10 cellular contexts compared by ENCODE assay signal in genomic region chr5:116652196-116652729, GRCh38.
DNase-seq lines count a peak whose midpoint lies in the region; ATAC-seq and FAIRE-seq lines count a peak whose summit lies in the region.
"Had no signal": no experiment of that assay in that cellular context is flagged by ENCODE, and none has a peak within 500 bp of the region (broad histone marks: within the 10 kb centered on the region; RNA-seq: fewer than 3 reads in every experiment).

No MANE protein-coding gene starts in this region.

- H3K4me1 ChIP-seq in skeletal muscle satellite cell (ENCODE audit: control insufficient read depth, insufficient read depth, low read length) = peaks cover 7% of the 10 kb centered on the region

- H3K9me3 Mint-ChIP-seq in activated CD8-positive, alpha-beta T cell treated with anti-CD3 and anti-CD28 coated beads, Interleukin-2, amount 10 ng/mL, durations not matched to agents 7 days and 5 days (ENCODE audit: insufficient read depth) = no peaks in the 10 kb centered on the region
- H3K9me3 Mint-ChIP-seq: memory B cell had no signal

- no peaks in the 10 kb centered on the region for H3K9me3 ChIP-seq in skeletal muscle satellite cell (replicated peaks; ENCODE audit: low read length)

- H3K9ac ChIP-seq in skeletal muscle satellite cell (ENCODE audit: low read depth, low read length) = no peak overlapping the region
- H3K9ac ChIP-seq: KMS-11 had no signal

- no peak overlapping the region for H3K4me3 Mint-ChIP-seq in activated CD8-positive, alpha-beta T cell treated with anti-CD3 and anti-CD28 coated beads, Interleukin-2, amount 10 ng/mL, durations not matched to agents 7 days and 5 days
- H3K4me3 Mint-ChIP-seq: memory B cell had no signal

- H3K4me1 Mint-ChIP-seq in activated CD8-positive, alpha-beta T cell treated with anti-CD3 and anti-CD28 coated beads, Interleukin-2, amount 10 ng/mL, durations not matched to agents 7 days and 5 days (ENCODE audit: low read depth) = no peaks in the 10 kb centered on the region

- ATAC-seq in GM18520 (IDR thresholded peaks at IDR 0.05; ENCODE audit: unreplicated experiment) (peak; percentile 93), HG02981 (IDR thresholded peaks at IDR 0.05; ENCODE audit: unreplicated experiment) (peak; percentile 83)
- no peak for ATAC-seq in activated CD8-positive, alpha-beta T cell treated with anti-CD3 and anti-CD28 coated beads, Interleukin-2, amount 10 ng/mL, durations not matched to agents 7 days and 5 days

- H3K4me2 ChIP-seq in skeletal muscle satellite cell (ENCODE audit: low read length) = peak overlapping the region; percentile 31
- H3K4me2 ChIP-seq: KMS-11 had no signal

- H3K27me3 Mint-ChIP-seq in activated CD8-positive, alpha-beta T cell treated with anti-CD3 and anti-CD28 coated beads, Interleukin-2, amount 10 ng/mL, durations not matched to agents 7 days and 5 days (ENCODE audit: low read depth) = peaks cover 10% of the 10 kb centered on the region

- DNase-seq in RCC 7860 (ENCODE audit: low spot score) (peak; percentile 20), cardiac septum (ENCODE audit: low spot score) (peak; percentile 79), glomerular visceral epithelial cell (ENCODE audit: extremely low spot score) (no peak)
- DNase-seq in activated CD8-positive, alpha-beta T cell treated with anti-CD3 and anti-CD28 coated beads, Interleukin-2, amount 10 ng/mL, durations not matched to agents 7 days and 5 days = no peak
- DNase-seq in stimulated activated CD4-positive, alpha-beta T cell treated with anti-CD3 and anti-CD28 coated beads, Interleukin-4, amount 100 ng/mL, for 24 hours = no peak

- POLR2A ChIA-PET in activated CD8-positive, alpha-beta T cell treated with anti-CD3 and anti-CD28 coated beads, Interleukin-2, amount 10 ng/mL, durations not matched to agents 7 days and 5 days (lab: Charles Lee) = interaction anchor here (0.6 kb wide), 1 partner anchor 25 kb away, joined by 3 read pairs; no protein-coding TSS in a partner anchor

- no peak for FAIRE-seq in RCC 7860 (lab: Jason Lieb, UNC)

- H3K27ac Mint-ChIP-seq in activated CD8-positive, alpha-beta T cell treated with anti-CD3 and anti-CD28 coated beads, Interleukin-2, amount 10 ng/mL, durations not matched to agents 7 days and 5 days = no peak overlapping the region
- H3K27ac Mint-ChIP-seq: memory B cell had no signal

- H3K36me3 ChIP-seq in skeletal muscle satellite cell (ENCODE audit: insufficient read depth, low read length) = no peaks in the 10 kb centered on the region

- H3K27me3 ChIP-seq in skeletal muscle satellite cell (ENCODE audit: control insufficient read depth, insufficient read depth, low read length) = no peaks in the 10 kb centered on the region

- H3K4me3 ChIP-seq in skeletal muscle satellite cell (ENCODE audit: low read length) = no peak overlapping the region

- intact Hi-C loops in cardiac septum (cut with DNase I) = loop anchor here (10.0 kb wide), 1 partner anchor 113 kb away; no protein-coding TSS in a partner anchor

- CTCF ChIA-PET in activated CD8-positive, alpha-beta T cell treated with anti-CD3 and anti-CD28 coated beads, Interleukin-2, amount 10 ng/mL, durations not matched to agents 7 days and 5 days (lab: Charles Lee) = no interaction called here

- no peaks in the 10 kb centered on the region for H3K36me3 Mint-ChIP-seq in activated CD8-positive, alpha-beta T cell treated with anti-CD3 and anti-CD28 coated beads, Interleukin-2, amount 10 ng/mL, durations not matched to agents 7 days and 5 days (ENCODE audit: low read depth)
- H3K36me3 Mint-ChIP-seq: memory B cell had no signal

Comparison
In these comparisons a context has a peak if more than half of its experiments do, and no peak if none do; other contexts are left out.
1. DNase-seq: peak in RCC 7860 (single experiment) and cardiac septum (single experiment); none in activated CD8-positive, alpha-beta T cell treated with anti-CD3 and anti-CD28 coated beads, Interleukin-2, amount 10 ng/mL, durations not matched to agents 7 days and 5 days (single experiment), stimulated activated CD4-positive, alpha-beta T cell treated with anti-CD3 and anti-CD28 coated beads, Interleukin-4, amount 100 ng/mL, for 24 hours (single experiment) and glomerular visceral epithelial cell (single experiment).